Comparison of ENCODE assay signal across 33 cellular contexts in the genomic region with DNA sequence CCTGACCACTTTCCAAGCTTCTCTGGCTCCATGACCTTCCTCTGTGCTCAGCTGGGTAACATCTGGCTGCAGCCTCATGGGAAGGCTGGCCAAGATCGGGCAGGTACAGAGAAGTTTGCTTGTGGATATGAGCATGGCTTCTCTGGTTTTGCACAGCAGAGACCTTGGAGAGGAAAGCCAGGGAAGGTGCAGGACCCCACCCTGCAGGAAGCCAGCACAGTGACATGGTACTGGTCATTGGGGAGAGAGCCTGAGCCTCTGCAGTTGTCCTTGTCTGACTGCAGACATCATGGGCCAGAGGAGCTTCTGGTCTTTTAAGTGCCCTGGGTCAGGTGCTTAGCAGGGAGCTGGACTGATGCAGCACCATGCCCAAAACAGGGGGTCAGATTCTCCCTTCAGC.
"Had no signal": no experiment of that assay in that cellular context is flagged by ENCODE, and none has a peak within 500 bp of the region (broad histone marks: within the 10 kb centered on the region; RNA-seq: fewer than 3 reads in every experiment).

No MANE protein-coding gene starts in this region.

- H3K4me3 Mint-ChIP-seq: activated B cell treated with CpG ODN at 0.5 μM for 24 hours; activated CD4-positive, alpha-beta memory T cell treated with anti-CD3 and anti-CD28 coated beads for 36 hours; activated CD4-positive, alpha-beta T cell treated with anti-CD3 and anti-CD28 coated beads for 36 hours; activated CD4-positive, alpha-beta T cell treated with anti-CD3 and anti-CD28 coated beads, Interleukin-2, amount 10 ng/mL, durations not matched to agents 24 days and 14 days; activated CD8-positive, alpha-beta memory T cell treated with anti-CD3 and anti-CD28 coated beads, Interleukin-2, amount 10 ng/mL, durations not matched to agents 7 days and 5 days; activated CD8-positive, alpha-beta T cell treated with anti-CD3 and anti-CD28 coated beads, Interleukin-2, amount 10 ng/mL, durations not matched to agents 7 days and 5 days; activated naive CD4-positive, alpha-beta T cell treated with anti-CD3 and anti-CD28 coated beads, Interleukin-2, amount 10 ng/mL, durations not matched to agents 7 days and 5 days; activated naive CD8-positive, alpha-beta T cell treated with anti-CD3 and anti-CD28 coated beads, Interleukin-2, amount 10 ng/mL, durations not matched to agents 7 days and 5 days; activated T-cell treated with anti-CD3 and anti-CD28 coated beads, Interleukin-2, amount 50 U/mL, for 4 hours; activated T-helper 17 cell treated with anti-CD3 and anti-CD28 coated beads, Interleukin-2, amount 50 U/mL, for 72 hours; brain; central memory CD8-positive, alpha-beta T cell; effector memory CD8-positive, alpha-beta T cell; T-helper 17 cell; T-helper 2 cell treated with Interferon-gamma antibody and Interleukin-4, amounts not matched to agents 5 μg/mL and 100 μg/mL, for 36 hours had no signal

- H3K4me1 Mint-ChIP-seq: activated T-helper 17 cell treated with anti-CD3 and anti-CD28 coated beads, Interleukin-2, amount 50 U/mL, for 72 hours had no signal

- H3K9me3 ChIP-seq: ascending aorta, breast epithelium, esophagus squamous epithelium, gastroesophageal sphincter had no signal

- ATAC-seq: activated CD4-positive, alpha-beta T cell treated with anti-CD3 and anti-CD28 coated beads for 36 hours; activated CD8-positive, alpha-beta memory T cell treated with anti-CD3 and anti-CD28 coated beads, Interleukin-2, amount 10 ng/mL, durations not matched to agents 7 days and 5 days; activated CD8-positive, alpha-beta T cell treated with anti-CD3 and anti-CD28 coated beads, Interleukin-2, amount 10 ng/mL, durations not matched to agents 7 days and 5 days; activated naive CD4-positive, alpha-beta T cell treated with anti-CD3 and anti-CD28 coated beads, Interleukin-2, amount 50 U/mL, for 72 hours; activated T-cell treated with anti-CD3 and anti-CD28 coated beads, Interleukin-2, amount 50 U/mL, for 4 hours; activated T-helper 17 cell treated with anti-CD3 and anti-CD28 coated beads, Interleukin-2, amount 50 U/mL, for 72 hours; effector memory CD8-positive, alpha-beta T cell; gastroesophageal sphincter; T-helper 17 cell had no signal

- H3K36me3 ChIP-seq: ascending aorta, breast epithelium, esophagus squamous epithelium, gastroesophageal sphincter, WERI-Rb-1 had no signal

- H3K36me3 Mint-ChIP-seq: activated CD4-positive, alpha-beta memory T cell treated with anti-CD3 and anti-CD28 coated beads for 36 hours; activated CD8-positive, alpha-beta memory T cell treated with anti-CD3 and anti-CD28 coated beads, Interleukin-2, amount 10 ng/mL, durations not matched to agents 7 days and 5 days; activated naive CD4-positive, alpha-beta T cell treated with anti-CD3 and anti-CD28 coated beads, Interleukin-2, amount 10 ng/mL, durations not matched to agents 7 days and 5 days; activated naive CD8-positive, alpha-beta T cell treated with anti-CD3 and anti-CD28 coated beads, Interleukin-2, amount 10 ng/mL, durations not matched to agents 7 days and 5 days; brain had no signal

- H3K9me3 Mint-ChIP-seq: activated B cell treated with CpG ODN at 0.5 μM for 24 hours; activated CD4-positive, alpha-beta memory T cell treated with anti-CD3 and anti-CD28 coated beads for 36 hours; activated CD4-positive, alpha-beta T cell treated with anti-CD3 and anti-CD28 coated beads, Interleukin-2, amount 10 ng/mL, durations not matched to agents 24 days and 14 days; activated naive CD4-positive, alpha-beta T cell treated with anti-CD3 and anti-CD28 coated beads, Interleukin-2, amount 10 ng/mL, durations not matched to agents 7 days and 5 days; activated naive CD4-positive, alpha-beta T cell treated with anti-CD3 and anti-CD28 coated beads, Interleukin-2, amount 50 U/mL, for 72 hours; activated naive CD8-positive, alpha-beta T cell treated with anti-CD3 and anti-CD28 coated beads, Interleukin-2, amount 10 ng/mL, durations not matched to agents 7 days and 5 days; activated T-cell treated with anti-CD3 and anti-CD28 coated beads, Interleukin-2, amount 50 U/mL, for 4 hours; activated T-helper 17 cell treated with anti-CD3 and anti-CD28 coated beads, Interleukin-2, amount 50 U/mL, for 72 hours; central memory CD8-positive, alpha-beta T cell; effector memory CD8-positive, alpha-beta T cell; T-helper 2 cell treated with Interferon-gamma antibody and Interleukin-4, amounts not matched to agents 5 μg/mL and 100 μg/mL, for 36 hours had no signal

- DNase-seq: activated B cell treated with CpG ODN at 0.5 μM for 24 hours; activated CD4-positive, alpha-beta memory T cell treated with anti-CD3 and anti-CD28 coated beads for 36 hours; activated CD4-positive, alpha-beta T cell treated with anti-CD3 and anti-CD28 coated beads for 36 hours; activated CD4-positive, alpha-beta T cell treated with anti-CD3 and anti-CD28 coated beads, Interleukin-2, amount 10 ng/mL, durations not matched to agents 24 days and 14 days; activated CD4-positive, CD25-positive, alpha-beta regulatory T cell treated with anti-CD3 and anti-CD28 coated beads, Interleukin-2, amount 50 U/mL, for 72 hours; activated CD8-positive, alpha-beta memory T cell treated with anti-CD3 and anti-CD28 coated beads, Interleukin-2, amount 10 ng/mL, durations not matched to agents 7 days and 5 days; activated CD8-positive, alpha-beta T cell treated with anti-CD3 and anti-CD28 coated beads, Interleukin-2, amount 10 ng/mL, durations not matched to agents 7 days and 5 days; activated gamma-delta T cell; activated naive CD4-positive, alpha-beta T cell; activated naive CD4-positive, alpha-beta T cell treated with anti-CD3 and anti-CD28 coated beads, Interleukin-2, amount 10 ng/mL, durations not matched to agents 7 days and 5 days; activated naive CD8-positive, alpha-beta T cell treated with anti-CD3 and anti-CD28 coated beads, Interleukin-2, amount 10 ng/mL, durations not matched to agents 7 days and 5 days; activated T-cell treated with anti-CD3 and anti-CD28 coated beads, Interleukin-2, amount 50 U/mL, for 4 hours; cortex of kidney; dermis blood vessel endothelial cell; effector CD4-positive, alpha-beta T cell; effector memory CD8-positive, alpha-beta T cell; esophagus squamous epithelium; foreskin melanocyte; head of caudate nucleus; hippocampal formation; T-helper 1 cell; T-helper 17 cell; T1000; WERI-Rb-1 had no signal

- H3K27ac Mint-ChIP-seq: activated B cell treated with CpG ODN at 0.5 μM for 24 hours; activated CD4-positive, alpha-beta memory T cell treated with anti-CD3 and anti-CD28 coated beads for 36 hours; activated CD4-positive, alpha-beta T cell treated with anti-CD3 and anti-CD28 coated beads for 36 hours; activated CD4-positive, alpha-beta T cell treated with anti-CD3 and anti-CD28 coated beads, Interleukin-2, amount 10 ng/mL, durations not matched to agents 24 days and 14 days; activated CD8-positive, alpha-beta memory T cell treated with anti-CD3 and anti-CD28 coated beads, Interleukin-2, amount 10 ng/mL, durations not matched to agents 7 days and 5 days; activated CD8-positive, alpha-beta T cell treated with anti-CD3 and anti-CD28 coated beads, Interleukin-2, amount 10 ng/mL, durations not matched to agents 7 days and 5 days; activated naive CD4-positive, alpha-beta T cell treated with anti-CD3 and anti-CD28 coated beads, Interleukin-2, amount 10 ng/mL, durations not matched to agents 7 days and 5 days; activated naive CD4-positive, alpha-beta T cell treated with anti-CD3 and anti-CD28 coated beads, Interleukin-2, amount 50 U/mL, for 72 hours; activated naive CD8-positive, alpha-beta T cell treated with anti-CD3 and anti-CD28 coated beads, Interleukin-2, amount 10 ng/mL, durations not matched to agents 7 days and 5 days; activated T-helper 17 cell treated with anti-CD3 and anti-CD28 coated beads, Interleukin-2, amount 50 U/mL, for 72 hours; brain; effector memory CD8-positive, alpha-beta T cell; T-helper 17 cell; T-helper 2 cell treated with Interferon-gamma antibody and Interleukin-4, amounts not matched to agents 5 μg/mL and 100 μg/mL, for 36 hours had no signal

- H3K27ac ChIP-seq: ascending aorta, breast epithelium, epithelial cell of prostate, esophagus squamous epithelium, gastroesophageal sphincter, WERI-Rb-1 had no signal

- H3K4me3 ChIP-seq: ascending aorta, breast epithelium, esophagus squamous epithelium, gastroesophageal sphincter had no signal
